Comparison of ENCODE assay signal across 9 cellular contexts in the genomic region with DNA sequence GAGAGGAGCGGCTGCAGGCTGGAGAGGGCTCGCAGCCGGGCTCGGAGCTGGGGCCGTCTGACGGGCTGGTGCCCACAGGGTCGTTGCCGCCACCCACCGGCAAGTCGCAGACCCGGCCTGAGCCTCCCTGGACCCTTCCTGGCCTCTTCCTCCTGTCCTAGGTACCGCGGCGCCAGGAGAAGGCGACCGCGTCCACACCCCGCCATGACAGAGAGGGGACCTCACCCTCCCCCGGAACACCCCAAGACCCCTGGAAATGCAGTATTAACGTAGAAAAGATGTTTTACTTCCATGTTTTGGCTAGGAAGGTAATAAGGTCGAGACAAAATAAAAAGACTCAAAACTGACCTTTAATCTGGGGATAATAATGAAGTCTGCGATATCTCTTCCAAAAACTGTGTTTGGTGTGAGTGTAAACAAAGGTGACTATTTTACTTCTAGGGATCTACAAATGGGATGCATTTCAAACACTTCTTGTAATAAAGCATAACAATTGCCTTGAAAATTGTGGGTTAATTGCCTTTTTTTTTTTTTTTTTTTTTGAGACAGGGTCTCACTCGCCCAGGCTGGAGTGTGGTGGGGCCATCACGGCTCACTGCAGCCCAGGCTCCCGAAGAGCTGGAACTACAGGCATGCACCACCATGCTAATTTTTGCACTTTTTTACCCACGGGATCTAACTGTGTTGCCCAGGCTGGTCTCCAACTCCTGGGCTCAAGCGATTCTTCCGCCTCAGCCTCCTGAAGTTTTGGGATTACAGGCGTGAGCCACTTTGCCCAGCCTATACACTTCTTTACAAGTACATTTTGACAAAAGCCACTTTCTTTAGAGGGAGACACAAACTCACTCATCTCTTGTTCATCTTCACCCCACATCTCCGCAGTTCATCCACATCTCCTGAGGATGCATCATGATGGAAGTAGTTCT. TPM values are rescaled to one million over a fixed set of nuclear protein-coding genes. Genes with fewer than 3 reads are reported as not detected.
DNase-seq lines count a peak whose midpoint lies in the region; ATAC-seq, FAIRE-seq and TF ChIP-seq lines count a peak whose summit lies in the region.
"Had no signal": no experiment of that assay in that cellular context is flagged by ENCODE, and none has a peak within 500 bp of the region (broad histone marks: within the 10 kb centered on the region; RNA-seq: fewer than 3 reads in every experiment).

No MANE protein-coding gene starts in this region.

- DNase-seq in GM10266 (ENCODE audit: extremely low spot score) = no peak
- DNase-seq in activated CD8-positive, alpha-beta T cell treated with anti-CD3 and anti-CD28 coated beads for 36 hours = no peak
- DNase-seq in immature natural killer cell = no peak
- no peak for DNase-seq in thyroid gland
- no peak for DNase-seq in frontal cortex (ENCODE audit: low spot score in 2 of 2)
- no peak for DNase-seq in NCI-H1694 treated with DMSO at 0.1 percent for 48 hours (lab: John Stamatoyannopoulos, UW)
- no peak for DNase-seq in NCI-H2029 treated with DMSO at 0.1 percent for 48 hours (lab: John Stamatoyannopoulos, UW)

- TF ChIP-seq POLR2A in thyroid gland (IDR thresholded peaks at IDR 0.05) = no peak

- POLR2A ChIA-PET in activated CD8-positive, alpha-beta T cell treated with anti-CD3 and anti-CD28 coated beads for 36 hours (lab: Charles Lee) = interaction anchor here (0.6 to 2.4 kb wide), 13 partner anchors 8 to 1643 kb away, joined by 3 to 20 read pairs (median 3); partner anchors contain the start of gene SYF2

- H3K36me3 Mint-ChIP-seq in activated CD8-positive, alpha-beta T cell treated with anti-CD3 and anti-CD28 coated beads for 36 hours (ENCODE audit: low read depth) = peaks cover 37% of the 10 kb centered on the region
- H3K36me3 Mint-ChIP-seq in immature natural killer cell = peaks cover 26 to 36% (median 28%) of the 10 kb centered on the region in 3 donors

- no peak for FAIRE-seq in frontal cortex (lab: Jason Lieb, UNC)

- TF ChIP-seq CTCF in GM10266 (IDR thresholded peaks at IDR 0.05; ENCODE audit: control insufficient read depth, insufficient read depth, low read depth, missing control alignments) = peak; percentile 37
- TF ChIP-seq CTCF in activated CD8-positive, alpha-beta T cell treated with anti-CD3 and anti-CD28 coated beads for 36 hours (IDR thresholded peaks at IDR 0.05) = no peak
- peak in 1 of 6 experiments; percentile 1 for TF ChIP-seq CTCF in thyroid gland (IDR thresholded peaks at IDR 0.05)

- H3K27me3 Mint-ChIP-seq in activated CD8-positive, alpha-beta T cell treated with anti-CD3 and anti-CD28 coated beads for 36 hours = no peaks in the 10 kb centered on the region
- H3K27me3 Mint-ChIP-seq in immature natural killer cell (ENCODE audit: low read depth in 3 of 3) = peaks cover 27 to 37% (median 29%) of the 10 kb centered on the region in 3 donors

- H3K27ac Mint-ChIP-seq in activated CD8-positive, alpha-beta T cell treated with anti-CD3 and anti-CD28 coated beads for 36 hours = peak overlapping the region; percentile 78
- peak overlapping the region; percentile 67 to 100 (median 98) for H3K27ac Mint-ChIP-seq in immature natural killer cell

- H3K9me3 Mint-ChIP-seq in activated CD8-positive, alpha-beta T cell treated with anti-CD3 and anti-CD28 coated beads for 36 hours = no peaks in the 10 kb centered on the region
- no peaks in the 10 kb centered on the region for H3K9me3 Mint-ChIP-seq in immature natural killer cell

- H3K9me3 ChIP-seq in thyroid gland = no peaks in the 10 kb centered on the region

- peaks cover 36% of the 10 kb centered on the region for H3K4me1 Mint-ChIP-seq in activated CD8-positive, alpha-beta T cell treated with anti-CD3 and anti-CD28 coated beads for 36 hours (ENCODE audit: low read depth)
- H3K4me1 Mint-ChIP-seq in immature natural killer cell = peaks cover 40 to 47% of the 10 kb centered on the region in 2 donors

- H3K4me3 Mint-ChIP-seq in activated CD8-positive, alpha-beta T cell treated with anti-CD3 and anti-CD28 coated beads for 36 hours = peak overlapping the region; percentile 97
- peak overlapping the region; percentile 91 to 99 (median 98) for H3K4me3 Mint-ChIP-seq in immature natural killer cell

- 29 to 30% methylated on average over 19 to 22 of the region's 30 CpGs for WGBS in thyroid gland, 2 donors

- CTCF ChIA-PET in activated CD8-positive, alpha-beta T cell treated with anti-CD3 and anti-CD28 coated beads for 36 hours (lab: Charles Lee) = interaction anchor here (0.7 kb wide), 2 partner anchors 8 to 44 kb away, joined by 3 read pairs; no protein-coding TSS in a partner anchor

- peak overlapping the region; percentile 37 to 96 (median 92) for H3K4me3 ChIP-seq in thyroid gland (replicated peaks in 1 of 3)

- H3K4me1 ChIP-seq in thyroid gland = peaks cover 18 to 24% of the 10 kb centered on the region in 2 donors

- H3K36me3 ChIP-seq in thyroid gland = peaks cover 23 to 31% of the 10 kb centered on the region in 2 donors

- peak overlapping the region; percentile 44 to 98 (median 94) for H3K27ac ChIP-seq in thyroid gland

- intact Hi-C loops in activated CD8-positive, alpha-beta T cell treated with anti-CD3 and anti-CD28 coated beads for 36 hours (cut with micrococcal nuclease) = loop anchor here (5.0 kb wide), 1 partner anchor 89 kb away; the partner anchor contains the start of gene TMEM50A
- intact Hi-C loops in thyroid gland (cut with DNase I) = no loop called here

- H3K27me3 ChIP-seq in thyroid gland = no peaks in the 10 kb centered on the region

- ATAC-seq in HG02610 (IDR thresholded peaks at IDR 0.05; ENCODE audit: unreplicated experiment) = peak; percentile 35
- ATAC-seq in activated CD8-positive, alpha-beta T cell treated with anti-CD3 and anti-CD28 coated beads for 36 hours = peak; percentile 41

RNA-seq across cellular contexts. Expression of gene RSRP1, which starts 0.8 kb away (rescaled TPM):
- total RNA-seq in activated CD8-positive, alpha-beta T cell treated with anti-CD3 and anti-CD28 coated beads for 36 hours = 100 to 1,000 TPM; 124 to 139 TPM
- polyA plus RNA-seq in immature natural killer cell = 10 to 100 TPM; 23.9 to 70.1 (median 33.4) TPM
- total RNA-seq in thyroid gland = 100 to 1,000 TPM; 140 to 294 (median 152) TPM
- total RNA-seq in frontal cortex = 48.5 TPM

RNA-seq across cellular contexts. Expression of gene SYF2, which starts 15.8 kb away (rescaled TPM):
- 10 to 100 TPM; 35.7 to 39.6 TPM for total RNA-seq in activated CD8-positive, alpha-beta T cell treated with anti-CD3 and anti-CD28 coated beads for 36 hours
- 10 to 100 TPM; 65.6 to 82.8 (median 75.9) TPM for polyA plus RNA-seq in immature natural killer cell
- total RNA-seq in thyroid gland (10 to 100 TPM; 41.1 to 94.9 (median 57.9) TPM), frontal cortex (34.2 TPM)

RNA-seq across cellular contexts. Expression of gene RHD, which starts 24.2 kb away (rescaled TPM):
- not detected for total RNA-seq in activated CD8-positive, alpha-beta T cell treated with anti-CD3 and anti-CD28 coated beads for 36 hours
- polyA plus RNA-seq in immature natural killer cell = under 1 TPM; 0.19 to 0.26 (median 0.21) TPM
- not detected for total RNA-seq in thyroid gland
- total RNA-seq in frontal cortex = 0.41 TPM
- total RNA-seq: activated CD8-positive, alpha-beta memory T cell treated with anti-CD3 and anti-CD28 coated beads for 36 hours had no signal
